In genomic region chr17:29617125-29617480, GRCh38 we compare ENCODE assay signal across 8 cellular contexts. TPM values are rescaled to one million over a fixed set of nuclear protein-coding genes. Genes with fewer than 3 reads are reported as not detected.
A peak's percentile ranks its signal among the peaks of the same experiment; 100 is the strongest.
DNase-seq lines count a peak whose midpoint lies in the region; ATAC-seq lines count a peak whose summit lies in the region.

No MANE protein-coding gene starts in this region.

- H3K9ac ChIP-seq in mesenchymal stem cell (ENCODE audit: low read length): peak overlapping the region; percentile 87

- CTCF ChIA-PET in activated CD8-positive, alpha-beta T cell treated with anti-CD3 and anti-CD28 coated beads, Interleukin-2, amount 10 ng/mL, durations not matched to agents 7 days and 5 days (lab: Charles Lee): interaction anchor here (0.6 to 7.7 kb wide), 52 partner anchors 8 to 500 kb away, joined by 3 to 110 read pairs (median 8); partner anchors contain the start of genes ABHD15, ANKRD13B, SSH2 and TP53I13

- no peak overlapping the region for H2BK12ac ChIP-seq in mesenchymal stem cell (ENCODE audit: low read length in 2 of 2)

- peak overlapping the region; percentile 94 for H3K27ac Mint-ChIP-seq in activated CD8-positive, alpha-beta T cell treated with anti-CD3 and anti-CD28 coated beads, Interleukin-2, amount 10 ng/mL, durations not matched to agents 7 days and 5 days

- peak; percentile 54 for ATAC-seq in HG02798 (IDR thresholded peaks at IDR 0.05; ENCODE audit: poor library complexity, unreplicated experiment)
- ATAC-seq in activated CD8-positive, alpha-beta T cell treated with anti-CD3 and anti-CD28 coated beads, Interleukin-2, amount 10 ng/mL, durations not matched to agents 7 days and 5 days: peak; percentile 65

- peak overlapping the region in 1 of 2 experiments; percentile 56 for H3K18ac ChIP-seq in mesenchymal stem cell (ENCODE audit: low read depth in 1 of 2, low read length in 2 of 2)

- H3K23ac ChIP-seq in mesenchymal stem cell (ENCODE audit: low read length in 2 of 2): peak overlapping the region in 1 of 2 experiments; percentile 41

- no peaks in the 10 kb centered on the region for H3K9me3 Mint-ChIP-seq in activated CD8-positive, alpha-beta T cell treated with anti-CD3 and anti-CD28 coated beads, Interleukin-2, amount 10 ng/mL, durations not matched to agents 7 days and 5 days (ENCODE audit: insufficient read depth)

- POLR2A ChIA-PET in activated CD8-positive, alpha-beta T cell treated with anti-CD3 and anti-CD28 coated beads, Interleukin-2, amount 10 ng/mL, durations not matched to agents 7 days and 5 days (lab: Charles Lee): interaction anchor here (0.6 to 4.6 kb wide), 21 partner anchors 8 to 974 kb away, joined by 3 to 26 read pairs (median 5); partner anchors contain the start of genes ABHD15, ANKRD13B, SSH2 and TP53I13

- peaks cover 3% of the 10 kb centered on the region for H3K27me3 Mint-ChIP-seq in activated CD8-positive, alpha-beta T cell treated with anti-CD3 and anti-CD28 coated beads, Interleukin-2, amount 10 ng/mL, durations not matched to agents 7 days and 5 days (ENCODE audit: low read depth)

- H3K4ac ChIP-seq in mesenchymal stem cell (ENCODE audit: low read depth in 1 of 2, low read length in 2 of 2): no peak overlapping the region

- H3K4me1 Mint-ChIP-seq in activated CD8-positive, alpha-beta T cell treated with anti-CD3 and anti-CD28 coated beads, Interleukin-2, amount 10 ng/mL, durations not matched to agents 7 days and 5 days (ENCODE audit: low read depth): peaks cover 64% of the 10 kb centered on the region

- H3K4me3 Mint-ChIP-seq in activated CD8-positive, alpha-beta T cell treated with anti-CD3 and anti-CD28 coated beads, Interleukin-2, amount 10 ng/mL, durations not matched to agents 7 days and 5 days: peak overlapping the region; percentile 81

- no peaks in the 10 kb centered on the region for H3K9me3 ChIP-seq in effector memory CD4-positive, alpha-beta T cell (ENCODE audit: control insufficient read depth, low read length)
- H3K9me3 ChIP-seq in mesenchymal stem cell (ENCODE audit: control insufficient read depth, low read length): no peaks in the 10 kb centered on the region

- 8% methylated on average over 11 of the region's 16 CpGs for WGBS in mesenchymal stem cell

- H3K4me2 ChIP-seq in mesenchymal stem cell (ENCODE audit: low read length, poor library complexity, severe bottlenecking): peak overlapping the region; percentile 70

- peak overlapping the region; percentile 68 for H3K4me3 ChIP-seq in effector memory CD4-positive, alpha-beta T cell (ENCODE audit: insufficient read depth, low read depth, low read length, poor library complexity, severe bottlenecking)
- H3K4me3 ChIP-seq in mesenchymal stem cell (ENCODE audit: insufficient read depth in 1 of 2, low read depth in 1 of 2, low read length in 2 of 2): peak overlapping the region in 1 of 2 experiments; percentile 47

- H3K36me3 Mint-ChIP-seq in activated CD8-positive, alpha-beta T cell treated with anti-CD3 and anti-CD28 coated beads, Interleukin-2, amount 10 ng/mL, durations not matched to agents 7 days and 5 days (ENCODE audit: low read depth): no peaks in the 10 kb centered on the region

- H4K91ac ChIP-seq in mesenchymal stem cell (ENCODE audit: low read length): no peak overlapping the region

- H4K8ac ChIP-seq in mesenchymal stem cell (ENCODE audit: low read length): no peak overlapping the region

- H3K36me3 ChIP-seq in effector memory CD4-positive, alpha-beta T cell (ENCODE audit: control insufficient read depth, insufficient read depth, low read length): no peaks in the 10 kb centered on the region
- H3K36me3 ChIP-seq in mesenchymal stem cell (ENCODE audit: control insufficient read depth in 1 of 2, insufficient read depth in 2 of 2, low read depth in 1 of 2, low read length in 2 of 2): peaks cover 0 to 15% of the 10 kb centered on the region in 2 experiments

- no peak overlapping the region for H2BK5ac ChIP-seq in mesenchymal stem cell (ENCODE audit: low read depth, low read length, poor library complexity, severe bottlenecking)

- H2AK5ac ChIP-seq in mesenchymal stem cell (ENCODE audit: low read length, severe bottlenecking): no peak overlapping the region

- no peaks in the 10 kb centered on the region for H3K27me3 ChIP-seq in effector memory CD4-positive, alpha-beta T cell (replicated peaks; ENCODE audit: control insufficient read depth, insufficient read depth, low read length, poor library complexity, severe bottlenecking)
- H3K27me3 ChIP-seq in mesenchymal stem cell (ENCODE audit: control insufficient read depth in 1 of 2, insufficient read depth in 1 of 2, low read length in 2 of 2): peaks cover 8 to 9% of the 10 kb centered on the region in 2 experiments

- no peak overlapping the region for H2BK15ac ChIP-seq in mesenchymal stem cell (ENCODE audit: low read depth, poor library complexity, severe bottlenecking)

- no peak overlapping the region for H2BK120ac ChIP-seq in mesenchymal stem cell (ENCODE audit: low read depth, low read length)

- DNase-seq in EL (peak; percentile 69), NCI-H2171 treated with DMSO at 0.1 percent for 48 hours (lab: John Stamatoyannopoulos, UW) (peak; percentile 88), mesenchymal stem cell (peak; percentile 75), NCI-H2196 (lab: John Stamatoyannopoulos, UW; ENCODE audit: unreplicated experiment) (no peak)
- peak; percentile 95 for DNase-seq in activated CD8-positive, alpha-beta T cell treated with anti-CD3 and anti-CD28 coated beads, Interleukin-2, amount 10 ng/mL, durations not matched to agents 7 days and 5 days
- DNase-seq in effector memory CD4-positive, alpha-beta T cell: peak; percentile 79 to 88 (median 81)
- DNase-seq in stimulated activated CD8-positive, alpha-beta memory T cell treated with anti-CD3 and anti-CD28 coated beads, Interleukin-15, amount 100 ng/mL, for 24 hours (ENCODE audit: low read depth): peak; percentile 71

- no peak overlapping the region for H2AFZ ChIP-seq in mesenchymal stem cell (ENCODE audit: low read depth, low read length)

- peaks cover 60% of the 10 kb centered on the region for H3K4me1 ChIP-seq in effector memory CD4-positive, alpha-beta T cell (ENCODE audit: control insufficient read depth, insufficient read depth, low read length, poor library complexity, severe bottlenecking)
- H3K4me1 ChIP-seq in mesenchymal stem cell (ENCODE audit: control insufficient read depth, insufficient read depth, low read depth, low read length): peaks cover 63% of the 10 kb centered on the region

- no peaks in the 10 kb centered on the region for H3K79me1 ChIP-seq in mesenchymal stem cell (replicated peaks; ENCODE audit: low read length, poor library complexity, severe bottlenecking)

- H3K14ac ChIP-seq in mesenchymal stem cell (ENCODE audit: low read length in 2 of 2): no peak overlapping the region

- H3K27ac ChIP-seq in effector memory CD4-positive, alpha-beta T cell (ENCODE audit: insufficient read depth, low read length, poor library complexity, severe bottlenecking): peak overlapping the region; percentile 52
- no peak overlapping the region for H3K27ac ChIP-seq in mesenchymal stem cell (ENCODE audit: low read length, poor library complexity, severe bottlenecking)

RNA-seq across cellular contexts. Expression of gene CORO6, which starts 5.6 kb away (rescaled TPM):
- total RNA-seq in activated CD8-positive, alpha-beta T cell treated with anti-CD3 and anti-CD28 coated beads, Interleukin-2, amount 10 ng/mL, durations not matched to agents 7 days and 5 days: 1 to 10 TPM; 6.2 to 6.3 TPM
- 2.9 TPM for polyA plus RNA-seq in mesenchymal stem cell (2013, experiment 1 of 2)
- polyA plus RNA-seq in mesenchymal stem cell (2013, experiment 2 of 2): 2.5 TPM

RNA-seq across cellular contexts. Expression of gene ANKRD13B, which starts 24.2 kb away (rescaled TPM):
- 10 to 100 TPM; 11.2 to 12.5 TPM for total RNA-seq in activated CD8-positive, alpha-beta T cell treated with anti-CD3 and anti-CD28 coated beads, Interleukin-2, amount 10 ng/mL, durations not matched to agents 7 days and 5 days
- polyA plus RNA-seq in mesenchymal stem cell (2013, experiment 1 of 2): 3.6 TPM
- 2.7 TPM for polyA plus RNA-seq in mesenchymal stem cell (2013, experiment 2 of 2)

RNA-seq across cellular contexts. Expression of gene GIT1, which starts 27.7 kb away (rescaled TPM):
- total RNA-seq in activated CD8-positive, alpha-beta T cell treated with anti-CD3 and anti-CD28 coated beads, Interleukin-2, amount 10 ng/mL, durations not matched to agents 7 days and 5 days: 10 to 100 TPM; 72.7 to 75.1 TPM
- polyA plus RNA-seq in mesenchymal stem cell (2013, experiment 1 of 2): 29.2 TPM
- polyA plus RNA-seq in mesenchymal stem cell (2013, experiment 2 of 2): 28.5 TPM

RNA-seq across cellular contexts. Expression of gene TP53I13, which starts 48.6 kb away (rescaled TPM):
- total RNA-seq in activated CD8-positive, alpha-beta T cell treated with anti-CD3 and anti-CD28 coated beads, Interleukin-2, amount 10 ng/mL, durations not matched to agents 7 days and 5 days: 10 to 100 TPM; 96.7 to 97.9 TPM
- 23.6 TPM for polyA plus RNA-seq in mesenchymal stem cell (2013, experiment 1 of 2)
- polyA plus RNA-seq in mesenchymal stem cell (2013, experiment 2 of 2): 23.8 TPM

RNA-seq across cellular contexts. Expression of gene ABHD15, which starts 50.3 kb away (rescaled TPM):
- total RNA-seq in activated CD8-positive, alpha-beta T cell treated with anti-CD3 and anti-CD28 coated beads, Interleukin-2, amount 10 ng/mL, durations not matched to agents 7 days and 5 days: 10 to 100 TPM; 21.1 to 21.7 TPM
- polyA plus RNA-seq in mesenchymal stem cell (2013, experiment 1 of 2): 5.5 TPM
- 5.2 TPM for polyA plus RNA-seq in mesenchymal stem cell (2013, experiment 2 of 2)
